In the genomic region with DNA sequence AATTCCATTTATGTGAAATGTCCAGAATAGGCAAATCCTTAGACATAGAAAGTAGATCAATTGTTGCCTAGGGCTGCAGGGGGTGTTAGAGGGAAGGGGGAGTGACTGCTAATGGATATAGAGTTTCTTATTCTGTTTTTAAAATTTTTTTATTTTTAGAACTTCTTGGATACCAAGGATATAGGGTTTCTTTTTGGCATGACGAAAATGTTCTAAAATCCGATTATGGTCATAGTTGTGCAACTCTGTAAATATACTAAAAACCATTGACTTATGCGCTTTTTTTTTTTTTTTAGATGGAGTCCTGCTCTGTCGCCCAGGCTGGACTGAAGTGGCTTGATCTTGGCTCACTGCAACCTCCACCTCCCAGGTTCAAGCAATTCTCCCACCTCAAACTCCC, we compare ENCODE assay signal across 16 cellular contexts.
"Had no signal": no experiment of that assay in that cellular context is flagged by ENCODE, and none has a peak within 500 bp of the region (broad histone marks: within the 10 kb centered on the region; RNA-seq: fewer than 3 reads in every experiment).

No MANE protein-coding gene starts in this region.

- DNase-seq: effector memory CD4-positive, alpha-beta T cell; foreskin keratinocyte; left colon; left ventricle myocardium superior; mesendoderm; naive thymus-derived CD4-positive, alpha-beta T cell; nucleus accumbens; pancreas; right cardiac atrium; stimulated activated CD4-positive, alpha-beta T cell treated with anti-CD3 and anti-CD28 coated beads, Interleukin-2, amount 100 ng/mL, for 48 hours; stimulated activated naive CD4-positive, alpha-beta T cell treated with Interleukin-2 at 50 U/mL for 16 hours; tibial artery; upper lobe of left lung; uterus had no signal

- ATAC-seq: esophagus mucosa; foreskin keratinocyte; left colon; left ventricle myocardium superior; naive thymus-derived CD4-positive, alpha-beta T cell; pancreas; right cardiac atrium had no signal

- FAIRE-seq: endometrium, pancreas had no signal
